Comparison of ENCODE assay signal across 9 cellular contexts in genomic region chr3:9732080-9732752, GRCh38. TPM values are rescaled to one million over a fixed set of nuclear protein-coding genes. Genes with fewer than 3 reads are reported as not detected.
DNase-seq lines count a peak whose midpoint lies in the region; ATAC-seq, FAIRE-seq and TF ChIP-seq lines count a peak whose summit lies in the region.
"Had no signal": no experiment of that assay in that cellular context is flagged by ENCODE, and none has a peak within 500 bp of the region (broad histone marks: within the 10 kb centered on the region; RNA-seq: fewer than 3 reads in every experiment).

No MANE protein-coding gene starts in this region.

- peak overlapping the region; percentile 81 for H3K27ac Mint-ChIP-seq in CD4-positive, alpha-beta T cell

- no peaks in the 10 kb centered on the region for H3K27me3 Mint-ChIP-seq in CD4-positive, alpha-beta T cell

- peaks cover 75% of the 10 kb centered on the region for H3K4me1 Mint-ChIP-seq in CD4-positive, alpha-beta T cell (ENCODE audit: low read depth)

- H3K36me3 ChIP-seq in sigmoid colon, result peaks cover 0 to 33% (median 16%) of the 10 kb centered on the region in 4 donors

- DNase-seq in CD4-positive, alpha-beta T cell, result peak in 8 of 10 experiments; percentile 8 to 36 (median 14)
- DNase-seq in NOMO-1 (lab: John Stamatoyannopoulos, UW; ENCODE audit: unreplicated experiment in 2 of 2) (peak; percentile 35 to 40), left ventricle myocardium superior (peak; percentile 45), sigmoid colon (no peak), RCC 7860 (ENCODE audit: low spot score) (no peak)
- DNase-seq in activated naive CD4-positive, alpha-beta T cell treated with anti-CD3 and anti-CD28 coated beads, Interleukin-2, amount 50 U/mL, for 16 hours, result peak; percentile 36

- peak overlapping the region; percentile 88 for H3K4me3 Mint-ChIP-seq in CD4-positive, alpha-beta T cell

- TF ChIP-seq POLR2A in sigmoid colon (IDR thresholded peaks at IDR 0.05), result no peak

- peak overlapping the region; percentile 84 for H3K27ac ChIP-seq in CD4-positive, alpha-beta T cell (ENCODE audit: low read depth, low read length)
- H3K27ac ChIP-seq in sigmoid colon, result peak overlapping the region; percentile 87 to 98 (median 94)

- H3K36me3 Mint-ChIP-seq in CD4-positive, alpha-beta T cell (ENCODE audit: low read depth), result peaks cover 59% of the 10 kb centered on the region

- peaks cover 0 to 32% (median 29%) of the 10 kb centered on the region in 4 donors for H3K4me1 ChIP-seq in sigmoid colon

- ATAC-seq in CD4-positive, alpha-beta T cell (ENCODE audit: poor library complexity), result no peak
- peak; percentile 22 for ATAC-seq in GM21723 (IDR thresholded peaks at IDR 0.05; ENCODE audit: unreplicated experiment)
- peak; percentile 0 for ATAC-seq in left ventricle myocardium superior
- no peak for ATAC-seq in HG03108 (IDR thresholded peaks at IDR 0.05; ENCODE audit: unreplicated experiment)

- 1% methylated on average over 42 of the region's 42 CpGs for WGBS in sigmoid colon, 2 donors

- POLR2A ChIA-PET in CD4-positive, alpha-beta T cell (lab: Charles Lee), result interaction anchor here (1.0 to 4.1 kb wide), 12 partner anchors 8 to 335 kb away, joined by 3 to 33 read pairs (median 7); partner anchors contain the start of genes ARPC4, CAMK1, CRELD1 and JAGN1

- intact Hi-C loops in CD4-positive, alpha-beta T cell (cut with DNase I, micrococcal nuclease), result loop anchor here (5.0 to 10.0 kb wide), 4 partner anchors 63 to 770 kb away; partner anchors contain the start of genes ARPC4 (in 1 of the 2), MTMR14 (in 1 of the 2), RAD18 (in 1 of the 2) and TADA3 (in 1 of the 2)
- intact Hi-C loops in left ventricle myocardium superior (cut with micrococcal nuclease) (no loop called here), sigmoid colon (cut with DNase I) (loop anchor here (5.0 kb wide), 2 partner anchors 60 to 295 kb away; partner anchors contain the start of genes ARPC4, FANCD2 and TADA3)

- no peaks in the 10 kb centered on the region for H3K9me3 ChIP-seq in CD4-positive, alpha-beta T cell (ENCODE audit: control insufficient read depth, low read length)
- no peaks in the 10 kb centered on the region for H3K9me3 ChIP-seq in sigmoid colon

- H3K4me3 ChIP-seq in sigmoid colon, result peak overlapping the region; percentile 95 to 100 (median 98)

- no peak for FAIRE-seq in RCC 7860 (lab: Jason Lieb, UNC)

- TF ChIP-seq CTCF in CD4-positive, alpha-beta T cell (IDR thresholded peaks at IDR 0.05), result no peak
- no peak for TF ChIP-seq CTCF in sigmoid colon (IDR thresholded peaks at IDR 0.05)

- H3K9me3 Mint-ChIP-seq in CD4-positive, alpha-beta T cell, result no peaks in the 10 kb centered on the region

- TF ChIP-seq EP300 in sigmoid colon (IDR thresholded peaks at IDR 0.05), result no peak

- H3K27me3 ChIP-seq in CD4-positive, alpha-beta T cell (ENCODE audit: control insufficient read depth, insufficient read depth, low read length), result no peaks in the 10 kb centered on the region
- H3K27me3 ChIP-seq in sigmoid colon, result no peaks in the 10 kb centered on the region

- CTCF ChIA-PET in CD4-positive, alpha-beta T cell (lab: Charles Lee), result interaction anchor here (1.1 to 1.6 kb wide), 2 partner anchors 16 to 21 kb away, joined by 3 read pairs; no protein-coding TSS in a partner anchor

RNA-seq across cellular contexts. Expression of gene BRPF1, which starts 0.7 kb away (rescaled TPM):
- total RNA-seq in CD4-positive, alpha-beta T cell, result 10 to 100 TPM; 23.7 to 25.6 TPM
- total RNA-seq in left ventricle myocardium superior, result 9.9 TPM
- total RNA-seq in sigmoid colon, result 10 to 100 TPM; 12.6 to 18.6 (median 13.9) TPM
- polyA plus RNA-seq in sigmoid colon, result 10 to 100 TPM in 1 of 3 donors, 1 to 10 TPM in 2; 3.5 to 12.0 (median 4.2) TPM

RNA-seq across cellular contexts. Expression of gene OGG1, which starts 17.5 kb away (rescaled TPM):
- 1 to 10 TPM; 7.1 to 8.9 TPM for total RNA-seq in CD4-positive, alpha-beta T cell
- total RNA-seq in left ventricle myocardium superior (8.8 TPM), sigmoid colon (10 to 100 TPM; 22.5 to 34.6 (median 31.4) TPM)
- 10 to 100 TPM; 15.6 to 23.6 (median 16.9) TPM for polyA plus RNA-seq in sigmoid colon

RNA-seq across cellular contexts. Expression of gene CPNE9, which starts 28.6 kb away (rescaled TPM):
- under 1 TPM; 0.33 to 0.45 TPM for total RNA-seq in CD4-positive, alpha-beta T cell
- total RNA-seq in left ventricle myocardium superior (not detected), sigmoid colon (under 1 TPM in 1 of 4 donors, not detected in 3; 0.14 TPM)
- polyA plus RNA-seq in sigmoid colon, result under 1 TPM in 1 of 3 donors, not detected in 2; 0.22 TPM
- total RNA-seq: HT1080 had no signal

RNA-seq across cellular contexts. Expression of gene CAMK1, which starts 37.5 kb away (rescaled TPM):
- total RNA-seq in CD4-positive, alpha-beta T cell, result 1 to 10 TPM in 1 of 2 experiments, under 1 TPM in 1; 0.74 to 1.1 TPM
- total RNA-seq in left ventricle myocardium superior (11.7 TPM), sigmoid colon (10 to 100 TPM; 45.7 to 57.8 (median 56.5) TPM)
- polyA plus RNA-seq in sigmoid colon, result 10 to 100 TPM; 14.0 to 21.6 (median 19.7) TPM

Comparison
In these comparisons a context has a peak if more than half of its experiments do, and no peak if none do; other contexts are left out.
1. ATAC-seq: peak in GM21723 (single experiment) and left ventricle myocardium superior (single experiment); none in CD4-positive, alpha-beta T cell (single experiment) and HG03108 (single experiment).
2. DNase-seq: peak in CD4-positive, alpha-beta T cell (8 of 10), NOMO-1 (2 of 2), activated naive CD4-positive, alpha-beta T cell treated with anti-CD3 and anti-CD28 coated beads, Interleukin-2, amount 50 U/mL, for 16 hours (single experiment) and left ventricle myocardium superior (single experiment); none in sigmoid colon (single experiment) and RCC 7860 (single experiment).